ENCODE assay signal across 21 cellular contexts in the genomic region with DNA sequence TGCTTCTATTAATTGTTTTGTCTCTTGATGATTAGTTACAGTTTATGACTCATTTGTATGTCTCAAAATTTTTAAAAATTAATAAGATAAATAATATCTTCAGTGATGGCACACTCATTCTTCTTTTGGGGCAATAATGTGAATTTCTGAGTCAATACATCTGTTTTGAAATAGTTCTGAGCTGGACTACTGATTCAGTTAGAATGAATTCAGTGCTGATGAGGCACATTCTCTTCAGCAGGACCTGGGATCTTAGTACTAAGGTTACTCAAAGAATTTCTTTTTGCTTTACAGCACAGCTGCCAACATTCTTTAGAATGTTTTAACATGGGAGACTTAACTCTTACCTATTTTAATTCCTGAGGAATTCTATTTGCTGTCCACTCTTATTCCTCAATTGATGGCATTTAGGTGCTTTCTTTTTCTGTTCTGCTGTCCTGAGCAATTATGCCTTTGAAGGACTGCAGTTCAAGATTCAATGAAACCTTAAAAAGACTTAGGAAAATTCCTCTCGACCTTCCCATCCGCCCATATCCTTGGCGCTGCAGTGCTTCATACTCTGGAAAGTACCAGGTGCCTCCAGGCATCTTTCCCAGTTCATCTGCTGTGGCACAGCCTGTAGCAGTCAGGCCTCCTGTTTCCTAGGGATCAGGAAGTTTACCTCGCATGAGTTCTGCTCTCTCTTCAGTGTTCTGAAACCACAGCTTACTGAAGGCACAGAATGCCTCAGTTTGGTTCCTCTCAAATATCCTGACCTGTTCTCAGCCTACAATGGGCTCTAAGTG.
DNase-seq lines count a peak whose midpoint lies in the region; ATAC-seq and TF ChIP-seq lines count a peak whose summit lies in the region.
"Had no signal": no experiment of that assay in that cellular context is flagged by ENCODE, and none has a peak within 500 bp of the region (broad histone marks: within the 10 kb centered on the region; RNA-seq: fewer than 3 reads in every experiment).

No MANE protein-coding gene starts in this region.

- H3K27ac Mint-ChIP-seq in natural killer cell treated with Interleukin-12 subunit alpha and Interleukin-12 subunit beta and Interleukin-15 and Interleukin-18, amount 100 ng/mL, for 72 hours = no peak overlapping the region
- H3K27ac Mint-ChIP-seq: memory B cell had no signal

- POLR2A ChIA-PET in SK-N-SH (lab: Yijun Ruan, JAX) = no interaction called here

- H3K9ac ChIP-seq in SK-N-SH = no peak overlapping the region

- H3K27me3 Mint-ChIP-seq in natural killer cell treated with Interleukin-12 subunit alpha and Interleukin-12 subunit beta and Interleukin-15 and Interleukin-18, amount 100 ng/mL, for 72 hours = no peaks in the 10 kb centered on the region
- H3K27me3 Mint-ChIP-seq: memory B cell had no signal

- TF ChIP-seq RAD21 in SK-N-SH (IDR thresholded peaks at IDR 0.05; ENCODE audit: low read length) = no peak

- H3K4me3 ChIP-seq in SK-N-SH (ENCODE audit: low read depth in 2 of 2, low read length in 1 of 2) = no peak overlapping the region
- no peak overlapping the region for H3K4me3 ChIP-seq in brain microvascular endothelial cell (ENCODE audit: low read depth, low read length)
- H3K4me3 ChIP-seq in fibroblast of villous mesenchyme (ENCODE audit: low read depth, low read length) = no peak overlapping the region
- H3K4me3 ChIP-seq: adrenal gland, colonic mucosa, HAP-1, tibial nerve had no signal

- no peak for TF ChIP-seq EP300 in SK-N-SH (IDR thresholded peaks at IDR 0.05; ENCODE audit: borderline replicate concordance in 1 of 2, low read depth in 1 of 2, low read length in 1 of 2)

- no peaks in the 10 kb centered on the region for H3K36me3 Mint-ChIP-seq in natural killer cell treated with Interleukin-12 subunit alpha and Interleukin-12 subunit beta and Interleukin-15 and Interleukin-18, amount 100 ng/mL, for 72 hours
- H3K36me3 Mint-ChIP-seq: memory B cell had no signal

- ATAC-seq in SK-N-SH treated with all-trans-retinoic acid at 6 μM for 48 hours (peak; percentile 47; the same call in 1 of the 3 replicates), HG03280 (IDR thresholded peaks at IDR 0.05; ENCODE audit: unreplicated experiment) (no peak)
- ATAC-seq in natural killer cell treated with Interleukin-12 subunit alpha and Interleukin-12 subunit beta and Interleukin-15 and Interleukin-18, amount 100 ng/mL, for 72 hours = no peak

- DNase-seq in SK-N-SH = no peak
- peak; percentile 20 for DNase-seq in brain microvascular endothelial cell
- peak; percentile 4 for DNase-seq in fibroblast of villous mesenchyme (ENCODE audit: low read depth)
- DNase-seq in occipital lobe (lab: John Stamatoyannopoulos, UW) = no peak
- DNase-seq in erythroblast (lab: John Stamatoyannopoulos, UW) = no peak
- no peak for DNase-seq in natural killer cell treated with Interleukin-12 subunit alpha and Interleukin-12 subunit beta and Interleukin-15 and Interleukin-18, amount 100 ng/mL, for 72 hours (ENCODE audit: low spot score)
- DNase-seq: activated CD8-positive, alpha-beta memory T cell treated with anti-CD3 and anti-CD28 coated beads for 24 hours; adrenal gland; colonic mucosa; head of caudate nucleus; NCI-H1436; NCI-H2171 treated with DMSO at 0.1 percent for 48 hours; stimulated activated CD4-positive, alpha-beta T cell treated with anti-CD3 and anti-CD28 coated beads, Interleukin-15, amount 100 ng/mL, for 24 hours; stimulated activated naive CD4-positive, alpha-beta T cell had no signal

- in situ Hi-C loops in brain microvascular endothelial cell (cut with HindIII; ENCODE audit: low pct_ligation_motif_present, low sequenced_read_pairs) = no loop called here

- no peaks in the 10 kb centered on the region for H3F3A ChIP-seq in SK-N-SH (replicated peaks; ENCODE audit: insufficient read depth)

- WGBS in SK-N-SH (ENCODE audit: low lambda C conversion rate) = 83% methylated on average over 4 of the region's 4 CpGs

- peaks cover 0 to 2% of the 10 kb centered on the region in 2 experiments; a peak in 2 of 4 replicates for H3K4me1 ChIP-seq in SK-N-SH (ENCODE audit: control insufficient read depth in 1 of 2, insufficient read depth in 2 of 2, low read depth in 1 of 2, low read length in 1 of 2)
- H3K4me1 ChIP-seq: adrenal gland, colonic mucosa, HAP-1, tibial nerve had no signal

- no peak overlapping the region for H3K4me2 ChIP-seq in SK-N-SH

- no peak for TF ChIP-seq POLR2A in erythroblast (IDR thresholded peaks at IDR 0.05; ENCODE audit: low read length)

- TF ChIP-seq CTCF in SK-N-SH (IDR thresholded peaks at IDR 0.05) (no peak), brain microvascular endothelial cell (IDR thresholded peaks at IDR 0.05; ENCODE audit: low read depth, low read length, missing control alignments) (no peak), fibroblast of villous mesenchyme (IDR thresholded peaks at IDR 0.05; ENCODE audit: insufficient read depth, low read depth, low read length) (no peak)

- H3K9me2 ChIP-seq in SK-N-SH = no peaks in the 10 kb centered on the region

- H3K36me3 ChIP-seq in SK-N-SH (replicated peaks in 1 of 2; ENCODE audit: control insufficient read depth in 1 of 2, insufficient read depth in 2 of 2, low read length in 1 of 2) = no peaks in the 10 kb centered on the region
- no peaks in the 10 kb centered on the region for H3K36me3 ChIP-seq in brain microvascular endothelial cell (replicated peaks)
- H3K36me3 ChIP-seq: adrenal gland, colonic mucosa, HAP-1, tibial nerve had no signal

- peaks cover 8% of the 10 kb centered on the region for H3K9me3 Mint-ChIP-seq in natural killer cell treated with Interleukin-12 subunit alpha and Interleukin-12 subunit beta and Interleukin-15 and Interleukin-18, amount 100 ng/mL, for 72 hours

- H4K20me1 ChIP-seq in SK-N-SH (ENCODE audit: insufficient read depth) = no peaks in the 10 kb centered on the region

- CTCF ChIA-PET in SK-N-SH (lab: Yijun Ruan, JAX) = no interaction called here

- no peak overlapping the region for H3K27ac ChIP-seq in SK-N-SH (ENCODE audit: low read depth in 2 of 2, low read length in 1 of 2)
- H3K27ac ChIP-seq in brain microvascular endothelial cell = no peak overlapping the region
- H3K27ac ChIP-seq: 22Rv1, adrenal gland, C4-2B, colonic mucosa, tibial nerve had no signal

- no peaks in the 10 kb centered on the region for H3K79me2 ChIP-seq in SK-N-SH (ENCODE audit: insufficient read depth)

- no peaks in the 10 kb centered on the region for H3K4me1 Mint-ChIP-seq in natural killer cell treated with Interleukin-12 subunit alpha and Interleukin-12 subunit beta and Interleukin-15 and Interleukin-18, amount 100 ng/mL, for 72 hours (ENCODE audit: low read depth in 2 of 2)
- H3K4me1 Mint-ChIP-seq: memory B cell had no signal

- no peak overlapping the region; the same call in 1 of the 2 replicates for H2AFZ ChIP-seq in SK-N-SH (ENCODE audit: low read depth)

- H3K4me3 Mint-ChIP-seq in natural killer cell treated with Interleukin-12 subunit alpha and Interleukin-12 subunit beta and Interleukin-15 and Interleukin-18, amount 100 ng/mL, for 72 hours = no peak overlapping the region
- H3K4me3 Mint-ChIP-seq: memory B cell had no signal

- H3K9me3 ChIP-seq in SK-N-SH = no peaks in the 10 kb centered on the region
- H3K9me3 ChIP-seq: colonic mucosa, HAP-1, tibial nerve had no signal

- no peaks in the 10 kb centered on the region for H3K27me3 ChIP-seq in SK-N-SH (ENCODE audit: insufficient read depth)
- H3K27me3 ChIP-seq in brain microvascular endothelial cell (replicated peaks) = no peaks in the 10 kb centered on the region
- H3K27me3 ChIP-seq: adrenal gland, colonic mucosa, tibial nerve had no signal

TF ChIP-seq in SK-N-SH treated with all-trans-retinoic acid at 6 μM for 48 hours, 23 proteins besides CTCF, POLR2A, EP300 and RAD21 (continues in another document):
- TF ChIP-seq, protein P1, sequence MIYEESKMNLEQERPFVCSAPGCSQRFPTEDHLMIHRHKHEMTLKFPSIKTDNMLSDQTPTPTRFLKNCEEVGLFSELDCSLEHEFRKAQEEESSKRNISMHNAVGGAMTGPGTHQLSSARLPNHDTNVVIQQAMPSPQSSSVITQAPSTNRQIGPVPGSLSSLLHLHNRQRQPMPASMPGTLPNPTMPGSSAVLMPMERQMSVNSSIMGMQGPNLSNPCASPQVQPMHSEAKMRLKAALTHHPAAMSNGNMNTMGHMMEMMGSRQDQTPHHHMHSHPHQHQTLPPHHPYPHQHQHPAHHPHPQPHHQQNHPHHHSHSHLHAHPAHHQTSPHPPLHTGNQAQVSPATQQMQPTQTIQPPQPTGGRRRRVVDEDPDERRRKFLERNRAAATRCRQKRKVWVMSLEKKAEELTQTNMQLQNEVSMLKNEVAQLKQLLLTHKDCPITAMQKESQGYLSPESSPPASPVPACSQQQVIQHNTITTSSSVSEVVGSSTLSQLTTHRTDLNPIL (CRISPR knock-in tag; IDR thresholded peaks at IDR 0.05; ENCODE audit: low read depth) = no peak
- TF ChIP-seq OSR1 (CRISPR knock-in tag; IDR thresholded peaks at IDR 0.05) (no peak), ZNF70 (CRISPR knock-in tag; IDR thresholded peaks at IDR 0.05) (no peak), TOX (CRISPR knock-in tag; IDR thresholded peaks at IDR 0.05; ENCODE audit: borderline replicate concordance) (no peak), ZFP3 (CRISPR knock-in tag; IDR thresholded peaks at IDR 0.05) (no peak), TCF4 (CRISPR knock-in tag; IDR thresholded peaks at IDR 0.05; ENCODE audit: borderline replicate concordance) (no peak), ESRRG (CRISPR knock-in tag; IDR thresholded peaks at IDR 0.05) (no peak), BACH2 (CRISPR knock-in tag; IDR thresholded peaks at IDR 0.05; ENCODE audit: borderline replicate concordance) (no peak)

Comparison
In these comparisons a context has a peak if more than half of its experiments do, and no peak if none do; other contexts are left out.
1. DNase-seq: peak in brain microvascular endothelial cell (single experiment) and fibroblast of villous mesenchyme (single experiment); none in SK-N-SH (single experiment), occipital lobe (single experiment), erythroblast (0 of 2) and natural killer cell treated with Interleukin-12 subunit alpha and Interleukin-12 subunit beta and Interleukin-15 and Interleukin-18, amount 100 ng/mL, for 72 hours (single experiment).